Comparison of ENCODE assay signal across 1 cellular context in the genomic region with DNA sequence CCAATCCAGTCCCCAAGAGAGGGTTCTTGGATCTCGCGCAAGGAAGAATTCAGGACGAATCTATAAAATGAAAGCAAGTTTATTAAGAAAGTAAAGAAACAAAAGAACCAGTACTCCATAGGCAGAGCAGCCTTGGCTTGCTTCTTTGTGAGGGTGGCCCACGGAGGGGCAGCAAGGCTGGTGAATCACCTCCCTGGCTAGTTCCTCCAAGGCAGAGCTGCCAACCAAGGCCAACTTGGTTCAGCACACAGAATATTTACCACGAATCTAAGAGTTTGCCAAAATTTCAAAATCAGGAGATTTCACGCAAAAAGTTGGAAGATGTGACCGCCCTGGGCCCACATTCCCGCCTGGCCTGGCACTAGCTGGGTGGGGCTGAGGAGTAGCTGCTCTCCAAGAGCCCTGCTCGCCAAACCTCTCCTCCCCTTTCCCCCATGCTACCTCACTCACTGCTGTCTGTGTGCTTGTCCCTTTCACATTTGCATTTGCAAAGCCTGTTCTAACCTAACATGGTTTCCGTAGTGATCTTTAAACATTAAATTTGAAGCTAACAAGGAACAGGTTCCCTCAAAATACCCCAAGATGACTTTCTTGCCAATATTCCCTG.
TF ChIP-seq lines count a peak whose summit lies in the region.

No MANE protein-coding gene starts in this region.

TF ChIP-seq in H1, 55 proteins besides CTCF, POLR2A, EP300 and RAD21:
- no peak for TF ChIP-seq POU5F1 (IDR thresholded peaks at IDR 0.05; ENCODE audit: low read depth, low read length)
- TF ChIP-seq, protein P1, sequence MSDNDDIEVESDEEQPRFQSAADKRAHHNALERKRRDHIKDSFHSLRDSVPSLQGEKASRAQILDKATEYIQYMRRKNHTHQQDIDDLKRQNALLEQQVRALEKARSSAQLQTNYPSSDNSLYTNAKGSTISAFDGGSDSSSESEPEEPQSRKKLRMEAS (IDR thresholded peaks at IDR 0.05), result no peak
- TF ChIP-seq RBBP5 (IDR thresholded peaks at IDR 0.05; ENCODE audit: borderline replicate concordance, low read depth, low read length), result no peak
- no peak for TF ChIP-seq SP1 (IDR thresholded peaks at IDR 0.05; ENCODE audit: low read depth, low read length)
- TF ChIP-seq SRF (IDR thresholded peaks at IDR 0.05; ENCODE audit: low read depth, low read length), result no peak
- TF ChIP-seq, protein P2, sequence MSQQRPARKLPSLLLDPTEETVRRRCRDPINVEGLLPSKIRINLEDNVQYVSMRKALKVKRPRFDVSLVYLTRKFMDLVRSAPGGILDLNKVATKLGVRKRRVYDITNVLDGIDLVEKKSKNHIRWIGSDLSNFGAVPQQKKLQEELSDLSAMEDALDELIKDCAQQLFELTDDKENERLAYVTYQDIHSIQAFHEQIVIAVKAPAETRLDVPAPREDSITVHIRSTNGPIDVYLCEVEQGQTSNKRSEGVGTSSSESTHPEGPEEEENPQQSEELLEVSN (IDR thresholded peaks at IDR 0.05), result no peak
- no peak for TF ChIP-seq SIX5 (IDR thresholded peaks at IDR 0.05; ENCODE audit: low read depth, low read length)
- TF ChIP-seq HDAC2 (IDR thresholded peaks at IDR 0.05; ENCODE audit: borderline replicate concordance in 1 of 2, low read depth in 2 of 2, low read length in 2 of 2), result no peak
- TF ChIP-seq SP2 (IDR thresholded peaks at IDR 0.05; ENCODE audit: low read length), result no peak
- no peak for TF ChIP-seq EZH2 (IDR thresholded peaks at IDR 0.05; ENCODE audit: low read depth, low read length, severe bottlenecking)
- no peak for TF ChIP-seq RFX5 (IDR thresholded peaks at IDR 0.05; ENCODE audit: borderline replicate concordance, low read depth, low read length)
- TF ChIP-seq BRCA1 (IDR thresholded peaks at IDR 0.05; ENCODE audit: low read depth, low read length), result no peak
- no peak for TF ChIP-seq SAP30 (IDR thresholded peaks at IDR 0.05; ENCODE audit: insufficient read depth, insufficient replicate concordance, low read length)
